ENCODE assay signal across 36 cellular contexts in the genomic region with DNA sequence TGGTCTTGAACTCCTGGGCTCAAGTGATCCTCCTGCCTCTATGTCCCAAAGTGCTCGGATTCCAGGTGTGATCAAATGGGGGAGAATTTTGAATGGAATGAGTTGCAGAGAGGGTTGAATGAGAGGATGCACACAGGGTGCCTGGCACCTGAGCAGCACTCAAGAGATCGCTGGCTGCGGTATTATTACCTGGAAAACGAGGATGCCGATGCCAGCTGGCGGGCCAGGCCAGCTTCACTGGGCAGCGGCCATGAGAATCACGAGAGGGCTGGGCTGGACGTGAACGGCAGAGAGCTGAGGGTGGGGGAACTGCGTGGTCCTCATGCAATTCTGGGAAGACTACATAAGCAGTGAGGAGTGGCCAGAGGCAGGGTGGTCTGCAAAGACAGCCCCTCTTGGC. TPM values are rescaled to one million over a fixed set of nuclear protein-coding genes. Genes with fewer than 3 reads are reported as not detected.
A peak's percentile ranks its signal among the peaks of the same experiment; 100 is the strongest.
DNase-seq lines count a peak whose midpoint lies in the region; ATAC-seq and TF ChIP-seq lines count a peak whose summit lies in the region.
"Had no signal": no experiment of that assay in that cellular context is flagged by ENCODE, and none has a peak within 500 bp of the region (broad histone marks: within the 10 kb centered on the region; RNA-seq: fewer than 3 reads in every experiment).

No MANE protein-coding gene starts in this region.

- peaks cover 11 to 30% of the 10 kb centered on the region in 2 donors for H3K4me1 ChIP-seq in thyroid gland

- no peaks in the 10 kb centered on the region for H3K27me3 ChIP-seq in thyroid gland

- TF ChIP-seq POLR2A in thyroid gland (IDR thresholded peaks at IDR 0.05) = no peak

- ATAC-seq in naive thymus-derived CD8-positive, alpha-beta T cell = no peak
- ATAC-seq: activated CD4-positive, alpha-beta T cell treated with anti-CD3 and anti-CD28 coated beads for 36 hours; left colon; right cardiac atrium; SK-N-SH treated with all-trans-retinoic acid at 6 μM for 48 hours had no signal

- POLR2A ChIA-PET in naive thymus-derived CD8-positive, alpha-beta T cell (lab: Charles Lee) = interaction anchor here (0.6 kb wide), 1 partner anchor 47 kb away, joined by 5 read pairs; no protein-coding TSS in a partner anchor

- peak overlapping the region; percentile 56 for H3K27ac Mint-ChIP-seq in mesothelial cell of epicardium
- no peak overlapping the region for H3K27ac Mint-ChIP-seq in naive thymus-derived CD8-positive, alpha-beta T cell
- H3K27ac Mint-ChIP-seq: activated CD4-positive, alpha-beta T cell treated with anti-CD3 and anti-CD28 coated beads for 36 hours; activated naive CD8-positive, alpha-beta T cell; activated T-helper 2 cell treated with anti-CD3 and anti-CD28 coated beads, Interferon-gamma antibody, Interleukin-2, Interleukin-4, amounts not matched to agents 10 μg/mL and 5 μg/mL and 100 μg/mL, durations not matched to agents 14 hours and 24 hours and 36 hours; stimulated activated naive CD8-positive, alpha-beta T cell treated with anti-CD3 and anti-CD28 coated beads, Interleukin-15, Interleukin-2, amounts not matched to agents 100 ng/mL and 50 ng/mL, for 24 hours had no signal

- no peaks in the 10 kb centered on the region for H3K36me3 ChIP-seq in thyroid gland
- H3K36me3 ChIP-seq: neutrophil, thoracic aorta had no signal

- H3K4me1 Mint-ChIP-seq in mesothelial cell of epicardium = peaks cover 40% of the 10 kb centered on the region
- peaks cover 25 to 27% (median 26%) of the 10 kb centered on the region in 4 donors for H3K4me1 Mint-ChIP-seq in naive thymus-derived CD8-positive, alpha-beta T cell

- H3K9me3 Mint-ChIP-seq in mesothelial cell of epicardium = no peaks in the 10 kb centered on the region
- peaks cover 0 to 10% (median 0%) of the 10 kb centered on the region in 9 donors for H3K9me3 Mint-ChIP-seq in naive thymus-derived CD8-positive, alpha-beta T cell
- H3K9me3 Mint-ChIP-seq: activated T-helper 2 cell treated with anti-CD3 and anti-CD28 coated beads, Interferon-gamma antibody, Interleukin-2, Interleukin-4, amounts not matched to agents 10 μg/mL and 5 μg/mL and 100 μg/mL, durations not matched to agents 14 hours and 24 hours and 36 hours; stimulated activated naive CD8-positive, alpha-beta T cell treated with anti-CD3 and anti-CD28 coated beads, Interleukin-15, Interleukin-2, amounts not matched to agents 100 ng/mL and 50 ng/mL, for 24 hours had no signal

- TF ChIP-seq CTCF in mesothelial cell of epicardium (IDR thresholded peaks at IDR 0.05; ENCODE audit: unreplicated experiment) = no peak
- no peak for TF ChIP-seq CTCF in thyroid gland (IDR thresholded peaks at IDR 0.05)
- no peak for TF ChIP-seq CTCF in GM10266 (IDR thresholded peaks at IDR 0.05; ENCODE audit: control insufficient read depth, insufficient read depth, low read depth, missing control alignments)

- no peak overlapping the region for H3K4me3 ChIP-seq in thyroid gland (replicated peaks in 1 of 3)
- H3K4me3 ChIP-seq: coronary artery, PC-9, smooth muscle cell, thoracic aorta had no signal

- DNase-seq in DMS79 treated with DMSO at 0.1 percent for 48 hours (lab: John Stamatoyannopoulos, UW) (peak; percentile 0), DMS79 (lab: John Stamatoyannopoulos, UW) (no peak), mesothelial cell of epicardium (ENCODE audit: low spot score in 2 of 2, unreplicated experiment in 2 of 2) (no peak), thyroid gland (peak; percentile 27 to 29), GM10266 (ENCODE audit: extremely low spot score) (no peak), SHP77 treated with DMSO at 0.1 percent for 48 hours (lab: John Stamatoyannopoulos, UW) (no peak)
- DNase-seq in naive thymus-derived CD8-positive, alpha-beta T cell = no peak
- DNase-seq: activated CD4-positive, alpha-beta T cell treated with anti-CD3 and anti-CD28 coated beads for 36 hours; anterior cingulate cortex; Caco-2; effector memory CD4-positive, alpha-beta T cell; GOT3; hippocampal formation; IMR-90; left colon; mammary epithelial cell; NCI-H1048; NCI-H1694; NCI-H446 treated with DMSO at 0.1 percent for 48 hours; NCI-H774; PC-9; posterior cingulate gyrus; right cardiac atrium; stimulated activated CD4-positive, alpha-beta T cell treated with anti-CD3 and anti-CD28 coated beads, Interleukin-2, amount 100 ng/mL, for 24 hours had no signal

- H3K27me3 Mint-ChIP-seq in mesothelial cell of epicardium (ENCODE audit: low read depth) = no peaks in the 10 kb centered on the region
- H3K27me3 Mint-ChIP-seq in naive thymus-derived CD8-positive, alpha-beta T cell = peaks cover 5 to 22% (median 13%) of the 10 kb centered on the region in 5 donors

- no peaks in the 10 kb centered on the region for H3K9me3 ChIP-seq in thyroid gland
- H3K9me3 ChIP-seq: Caco-2, neutrophil, thoracic aorta had no signal

- WGBS in thyroid gland, 2 donors = 57 to 65% methylated on average over 4 to 11 of the region's 11 CpGs

- no peaks in the 10 kb centered on the region for H3K36me3 Mint-ChIP-seq in mesothelial cell of epicardium
- no peaks in the 10 kb centered on the region for H3K36me3 Mint-ChIP-seq in naive thymus-derived CD8-positive, alpha-beta T cell
- H3K36me3 Mint-ChIP-seq: activated naive CD8-positive, alpha-beta T cell had no signal

- H3K4me3 Mint-ChIP-seq in mesothelial cell of epicardium = peak overlapping the region; percentile 44
- peak overlapping the region in 2 of 10 donors; percentile 22 to 54 for H3K4me3 Mint-ChIP-seq in naive thymus-derived CD8-positive, alpha-beta T cell
- H3K4me3 Mint-ChIP-seq: activated CD4-positive, alpha-beta T cell treated with anti-CD3 and anti-CD28 coated beads for 36 hours; stimulated activated naive CD8-positive, alpha-beta T cell treated with anti-CD3 and anti-CD28 coated beads, Interleukin-15, Interleukin-2, amounts not matched to agents 100 ng/mL and 50 ng/mL, for 24 hours had no signal

- intact Hi-C loops in thyroid gland (cut with DNase I) = no loop called here

- peak overlapping the region; percentile 50 for H3K27ac ChIP-seq in angular gyrus (ENCODE audit: low read depth, low read length)
- no peak overlapping the region for H3K27ac ChIP-seq in thyroid gland
- H3K27ac ChIP-seq: 22Rv1, C4-2B, coronary artery, epithelial cell of prostate, neutrophil, PC-9, thoracic aorta had no signal

RNA-seq across cellular contexts. Expression of a gene that starts 2.9 kb away (rescaled TPM):
- total RNA-seq in mesothelial cell of epicardium (43.6 to 45.3 TPM (median 45.0 TPM) in 3 replicates), thyroid gland (1 to 10 TPM in 2 of 4 donors, under 1 TPM in 2; 0.45 to 1.6 (median 0.90) TPM)
- under 1 TPM; 0.36 to 0.55 TPM for total RNA-seq in naive thymus-derived CD8-positive, alpha-beta T cell
- under 1 TPM; 0.05 to 0.27 (median 0.11) TPM for polyA plus RNA-seq in naive thymus-derived CD8-positive, alpha-beta T cell
- total RNA-seq: PC-9 had no signal
- polyA plus RNA-seq: mammary epithelial cell had no signal

RNA-seq across cellular contexts. Expression of a gene that starts 42.4 kb away (rescaled TPM):
- total RNA-seq in mesothelial cell of epicardium = 29.7 to 35.0 TPM (median 31.9 TPM) in 3 replicates
- total RNA-seq in thyroid gland = 10 to 100 TPM; 21.4 to 30.5 (median 26.7) TPM
- 10 to 100 TPM; 41.8 to 47.8 TPM for total RNA-seq in naive thymus-derived CD8-positive, alpha-beta T cell
- 10 to 100 TPM; 22.2 to 35.8 (median 25.9) TPM for polyA plus RNA-seq in naive thymus-derived CD8-positive, alpha-beta T cell

Comparison
In these comparisons a context has a peak if more than half of its experiments do, and no peak if none do; other contexts are left out.
1. DNase-seq: peak in DMS79 treated with DMSO at 0.1 percent for 48 hours (single experiment) and thyroid gland (2 of 2); none in DMS79 (single experiment), mesothelial cell of epicardium (0 of 2), naive thymus-derived CD8-positive, alpha-beta T cell (0 of 10), GM10266 (single experiment) and SHP77 treated with DMSO at 0.1 percent for 48 hours (single experiment).
2. RNA of a gene that starts 2.9 kb away (total RNA-seq): 43.6 to 45.3 TPM in mesothelial cell of epicardium; 0.45 to 1.6 TPM in thyroid gland and 0.36 to 0.55 TPM in naive thymus-derived CD8-positive, alpha-beta T cell; every median in the first group is over 10 times any median in the second.